Comparison of ENCODE assay signal across 1 cellular context in the genomic region with DNA sequence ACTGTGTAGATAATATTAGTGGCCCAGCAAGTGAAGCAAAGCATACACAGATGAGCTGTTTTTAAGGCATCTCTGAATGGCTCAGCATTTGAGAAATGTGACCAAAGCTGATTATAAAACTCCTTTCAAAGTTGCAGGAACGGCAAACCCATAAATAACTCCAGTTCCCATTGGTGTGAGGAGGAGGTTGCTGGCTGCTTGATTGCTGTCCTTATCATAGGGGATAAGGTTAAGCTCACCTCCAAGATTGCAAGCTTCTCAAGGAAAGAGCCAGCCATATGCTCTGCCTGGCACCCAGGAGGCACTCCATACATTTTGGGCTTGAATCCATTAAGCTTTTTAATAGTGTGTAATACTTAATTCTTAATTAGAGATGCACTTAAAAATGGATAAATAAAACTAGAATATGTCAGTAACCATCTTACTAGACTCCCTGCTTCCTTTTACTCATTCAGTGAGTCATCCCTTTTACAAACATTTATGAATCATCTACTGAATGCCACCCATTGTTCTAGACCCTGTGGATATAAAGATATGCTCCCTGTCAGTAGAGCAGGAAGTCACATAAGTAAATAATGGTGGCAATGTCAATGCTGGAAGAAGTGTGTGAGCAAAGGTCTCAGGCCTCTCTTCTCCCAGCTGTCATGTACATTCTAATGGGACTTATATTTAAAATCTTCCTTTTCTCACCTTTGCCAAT.
TF ChIP-seq lines count a peak whose summit lies in the region.

No MANE protein-coding gene starts in this region.

TF ChIP-seq in A549, 52 proteins besides CTCF, POLR2A, EP300 and RAD21 (continued from another document):
- TF ChIP-seq ATOH8 (CRISPR knock-in tag; IDR thresholded peaks at IDR 0.05; ENCODE audit: low read depth): no peak
- no peak for TF ChIP-seq ZSCAN20 (CRISPR knock-in tag; IDR thresholded peaks at IDR 0.05)
- no peak for TF ChIP-seq SREBF2 (IDR thresholded peaks at IDR 0.05)
- TF ChIP-seq GATA3 (IDR thresholded peaks at IDR 0.05; ENCODE audit: borderline replicate concordance): peak; percentile 87
- TF ChIP-seq ZC3H11A (IDR thresholded peaks at IDR 0.05): no peak
- TF ChIP-seq ELK1 (IDR thresholded peaks at IDR 0.05; ENCODE audit: low read depth, low read length): no peak
- no peak for TF ChIP-seq MAZ (IDR thresholded peaks at IDR 0.05; ENCODE audit: borderline replicate concordance, low read depth, low read length)
- TF ChIP-seq MAX (IDR thresholded peaks at IDR 0.05): peak; percentile 60; the same call in 1 of the 2 replicates
- TF ChIP-seq KDM1A (IDR thresholded peaks at IDR 0.05; ENCODE audit: low read depth): no peak
- TF ChIP-seq, protein P1, sequence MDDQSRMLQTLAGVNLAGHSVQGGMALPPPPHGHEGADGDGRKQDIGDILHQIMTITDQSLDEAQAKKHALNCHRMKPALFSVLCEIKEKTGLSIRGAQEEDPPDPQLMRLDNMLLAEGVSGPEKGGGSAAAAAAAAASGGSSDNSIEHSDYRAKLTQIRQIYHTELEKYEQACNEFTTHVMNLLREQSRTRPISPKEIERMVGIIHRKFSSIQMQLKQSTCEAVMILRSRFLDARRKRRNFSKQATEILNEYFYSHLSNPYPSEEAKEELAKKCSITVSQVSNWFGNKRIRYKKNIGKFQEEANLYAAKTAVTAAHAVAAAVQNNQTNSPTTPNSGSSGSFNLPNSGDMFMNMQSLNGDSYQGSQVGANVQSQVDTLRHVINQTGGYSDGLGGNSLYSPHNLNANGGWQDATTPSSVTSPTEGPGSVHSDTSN (IDR thresholded peaks at IDR 0.05): peak; percentile 50; the same call in 1 of the 2 replicates
- TF ChIP-seq BHLHE40 (IDR thresholded peaks at IDR 0.05; ENCODE audit: low read depth, low read length): no peak
- TF ChIP-seq HMGXB4 (CRISPR knock-in tag; IDR thresholded peaks at IDR 0.05; ENCODE audit: borderline replicate concordance): no peak
- 0 out of 3 replicates have a peak, but pooled peaks have one; percentile 22 for TF ChIP-seq SMC3 (IDR thresholded peaks at IDR 0.05)
- TF ChIP-seq JUN (IDR thresholded peaks at IDR 0.05): peak; percentile 80 to 84
- TF ChIP-seq, protein P2, sequence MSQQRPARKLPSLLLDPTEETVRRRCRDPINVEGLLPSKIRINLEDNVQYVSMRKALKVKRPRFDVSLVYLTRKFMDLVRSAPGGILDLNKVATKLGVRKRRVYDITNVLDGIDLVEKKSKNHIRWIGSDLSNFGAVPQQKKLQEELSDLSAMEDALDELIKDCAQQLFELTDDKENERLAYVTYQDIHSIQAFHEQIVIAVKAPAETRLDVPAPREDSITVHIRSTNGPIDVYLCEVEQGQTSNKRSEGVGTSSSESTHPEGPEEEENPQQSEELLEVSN (IDR thresholded peaks at IDR 0.05; ENCODE audit: borderline replicate concordance, low read depth): no peak
- no peak for TF ChIP-seq EHMT2 (IDR thresholded peaks at IDR 0.05; ENCODE audit: low read depth)
- TF ChIP-seq FOXS1 (CRISPR knock-in tag; IDR thresholded peaks at IDR 0.05): no peak
- TF ChIP-seq HEYL (CRISPR knock-in tag; IDR thresholded peaks at IDR 0.05): no peak
- no peak for TF ChIP-seq RCOR1 (IDR thresholded peaks at IDR 0.05; ENCODE audit: low read depth, low read length)
- no peak for TF ChIP-seq TFCP2L1 (CRISPR knock-in tag; IDR thresholded peaks at IDR 0.05)
- TF ChIP-seq BCL3 (IDR thresholded peaks at IDR 0.05): peak; percentile 68; the same call in 2 of the 3 replicates
- no peak for TF ChIP-seq EHF (CRISPR knock-in tag; IDR thresholded peaks at IDR 0.05)
- no peak for TF ChIP-seq POLR2AphosphoS2 (conservative IDR thresholded peaks at IDR 0.05; ENCODE audit: low read length)
- TF ChIP-seq FOSB (CRISPR knock-in tag; IDR thresholded peaks at IDR 0.05): no peak
- TF ChIP-seq JUNB (IDR thresholded peaks at IDR 0.05): peak; percentile 99
- TF ChIP-seq ZFP36 (IDR thresholded peaks at IDR 0.05; ENCODE audit: borderline replicate concordance, partially characterized antibody): no peak
